Comparison of ENCODE assay signal across 22 cellular contexts in the genomic region with DNA sequence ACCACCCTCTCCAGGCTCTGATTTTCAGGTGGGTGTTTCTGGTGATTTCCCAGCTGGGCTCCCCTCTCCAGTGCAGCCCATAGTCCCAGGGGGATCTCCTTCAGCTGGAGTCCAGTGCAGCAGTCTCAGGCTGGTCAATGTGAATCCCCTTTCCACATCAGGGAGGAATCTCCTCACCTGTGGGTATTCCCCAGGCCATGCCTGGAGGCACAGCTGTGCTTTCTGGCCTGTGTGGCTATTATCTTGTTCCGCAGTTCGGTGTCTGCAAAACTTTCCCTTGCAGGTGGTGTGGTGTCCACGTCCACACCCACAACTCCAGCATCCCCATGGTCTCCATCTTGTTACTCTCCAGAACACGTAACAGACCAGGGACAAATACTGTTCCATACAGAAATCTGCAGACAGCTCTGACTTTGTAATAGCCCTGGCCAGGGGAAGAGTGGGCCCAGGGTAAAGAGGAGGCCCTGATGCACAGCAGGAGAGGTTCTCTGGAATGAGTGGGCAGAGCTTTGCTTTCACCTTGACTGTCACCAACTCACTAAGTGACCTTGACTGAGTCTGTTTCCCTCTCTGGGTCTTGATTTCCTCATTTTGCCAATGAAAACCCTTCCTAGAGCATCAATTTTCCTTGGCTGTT.
A peak's percentile ranks its signal among the peaks of the same experiment; 100 is the strongest.
DNase-seq lines count a peak whose midpoint lies in the region; ATAC-seq and TF ChIP-seq lines count a peak whose summit lies in the region.
"Had no signal": no experiment of that assay in that cellular context is flagged by ENCODE, and none has a peak within 500 bp of the region (broad histone marks: within the 10 kb centered on the region; RNA-seq: fewer than 3 reads in every experiment).

No MANE protein-coding gene starts in this region.

- no peak for TF ChIP-seq CTCF in KMS-11 (conservative IDR thresholded peaks at IDR 0.05; ENCODE audit: low read depth, low read length)
- TF ChIP-seq CTCF in spleen (IDR thresholded peaks at IDR 0.05 in 8 of 11, conservative IDR thresholded peaks at IDR 0.05 in 3 of 11): no peak
- no peak for TF ChIP-seq CTCF in natural killer cell (IDR thresholded peaks at IDR 0.05)

- no peaks in the 10 kb centered on the region for H3K36me3 ChIP-seq in KMS-11 (ENCODE audit: insufficient read depth)
- no peaks in the 10 kb centered on the region for H3K36me3 ChIP-seq in spleen
- H3K36me3 ChIP-seq: prostate gland, SJSA1, transverse colon had no signal

- H3K4me1 Mint-ChIP-seq in activated CD4-positive, alpha-beta memory T cell treated with anti-CD3 and anti-CD28 coated beads for 36 hours (ENCODE audit: low read depth): peaks cover 27% of the 10 kb centered on the region
- H3K4me1 Mint-ChIP-seq in activated CD4-positive, alpha-beta memory T cell treated with anti-CD3 and anti-CD28 coated beads, Interleukin-2, amount 10 ng/mL, durations not matched to agents 7 days and 5 days: peaks cover 14% of the 10 kb centered on the region
- H3K4me1 Mint-ChIP-seq in stimulated activated effector memory CD8-positive, alpha-beta T cell treated with anti-CD3 and anti-CD28 coated beads, Interleukin-12 subunit alpha, Interleukin-12 subunit beta, amount 100 ng/mL, for 72 hours: peaks cover 28% of the 10 kb centered on the region
- H3K4me1 Mint-ChIP-seq in effector memory CD8-positive, alpha-beta T cell (ENCODE audit: low read depth in 2 of 2): peaks cover 17 to 18% of the 10 kb centered on the region in 2 donors
- H3K4me1 Mint-ChIP-seq in natural killer cell: peaks cover 17 to 21% of the 10 kb centered on the region in 2 donors
- H3K4me1 Mint-ChIP-seq: naive B cell had no signal

- peak; percentile 31 for DNase-seq in activated CD4-positive, alpha-beta memory T cell treated with anti-CD3 and anti-CD28 coated beads for 36 hours
- no peak for DNase-seq in activated CD4-positive, alpha-beta memory T cell treated with anti-CD3 and anti-CD28 coated beads, Interleukin-2, amount 10 ng/mL, durations not matched to agents 7 days and 5 days
- peak in 1 of 2 donors; percentile 46 for DNase-seq in stimulated activated effector memory CD8-positive, alpha-beta T cell treated with anti-CD3 and anti-CD28 coated beads, Interleukin-12 subunit alpha, Interleukin-12 subunit beta, amount 100 ng/mL, for 72 hours (ENCODE audit: low spot score in 2 of 2)
- DNase-seq in spleen (no peak), natural killer cell (no peak)
- DNase-seq in effector memory CD8-positive, alpha-beta T cell: no peak
- DNase-seq: activated CD4-positive, CD25-positive, alpha-beta regulatory T cell; AML-193; CD4-positive, alpha-beta T cell; effector CD8-positive, alpha-beta T cell; KG1; naive B cell; NCI-H1436; NCI-H2081 treated with DMSO at 0.1 percent for 48 hours; NCI-H82; nucleus accumbens; transverse colon had no signal

- ATAC-seq in HG02623 (IDR thresholded peaks at IDR 0.05; ENCODE audit: unreplicated experiment) (peak; percentile 34), natural killer cell (no peak)
- peak; percentile 60 for ATAC-seq in stimulated activated effector memory CD8-positive, alpha-beta T cell treated with anti-CD3 and anti-CD28 coated beads, Interleukin-12 subunit alpha, Interleukin-12 subunit beta, amount 100 ng/mL, for 72 hours
- ATAC-seq in effector memory CD8-positive, alpha-beta T cell (replicated peaks): no peak
- ATAC-seq: activated naive CD4-positive, alpha-beta T cell treated with anti-CD3 and anti-CD28 coated beads, Interleukin-2, amount 50 U/mL, for 72 hours had no signal

- peak overlapping the region; percentile 29; the same call in 1 of the 2 replicates for H3K27ac ChIP-seq in KMS-11
- H3K27ac ChIP-seq in spleen: no peak overlapping the region
- H3K27ac ChIP-seq: prostate gland, SJSA1 had no signal

- WGBS in spleen, 5 donors: 71 to 92% (median 86%) methylated on average over 4 of the region's 4 CpGs

- H4K20me1 ChIP-seq in KMS-11 (ENCODE audit: insufficient read depth): no peaks in the 10 kb centered on the region

- peaks cover 55% of the 10 kb centered on the region for H3K4me1 ChIP-seq in KMS-11 (ENCODE audit: low read depth, poor library complexity, severe bottlenecking)
- peaks cover 0 to 14% (median 6%) of the 10 kb centered on the region in 6 donors for H3K4me1 ChIP-seq in spleen
- H3K4me1 ChIP-seq: prostate gland had no signal

- H3K27ac Mint-ChIP-seq in activated CD4-positive, alpha-beta memory T cell treated with anti-CD3 and anti-CD28 coated beads for 36 hours: peak overlapping the region; percentile 71
- no peak overlapping the region for H3K27ac Mint-ChIP-seq in activated CD4-positive, alpha-beta memory T cell treated with anti-CD3 and anti-CD28 coated beads, Interleukin-2, amount 10 ng/mL, durations not matched to agents 7 days and 5 days
- H3K27ac Mint-ChIP-seq in stimulated activated effector memory CD8-positive, alpha-beta T cell treated with anti-CD3 and anti-CD28 coated beads, Interleukin-12 subunit alpha, Interleukin-12 subunit beta, amount 100 ng/mL, for 72 hours: no peak overlapping the region
- H3K27ac Mint-ChIP-seq in effector memory CD8-positive, alpha-beta T cell: peak overlapping the region in 1 of 2 donors; percentile 30
- H3K27ac Mint-ChIP-seq in natural killer cell: no peak overlapping the region
- H3K27ac Mint-ChIP-seq: activated naive CD4-positive, alpha-beta T cell treated with anti-CD3 and anti-CD28 coated beads, Interleukin-2, amount 50 U/mL, for 72 hours; CD4-positive, alpha-beta T cell; naive B cell had no signal

- no peaks in the 10 kb centered on the region for H3K9me3 Mint-ChIP-seq in activated CD4-positive, alpha-beta memory T cell treated with anti-CD3 and anti-CD28 coated beads for 36 hours
- H3K9me3 Mint-ChIP-seq in activated CD4-positive, alpha-beta memory T cell treated with anti-CD3 and anti-CD28 coated beads, Interleukin-2, amount 10 ng/mL, durations not matched to agents 7 days and 5 days: no peaks in the 10 kb centered on the region
- H3K9me3 Mint-ChIP-seq in stimulated activated effector memory CD8-positive, alpha-beta T cell treated with anti-CD3 and anti-CD28 coated beads, Interleukin-12 subunit alpha, Interleukin-12 subunit beta, amount 100 ng/mL, for 72 hours: no peaks in the 10 kb centered on the region
- H3K9me3 Mint-ChIP-seq in effector memory CD8-positive, alpha-beta T cell: no peaks in the 10 kb centered on the region
- no peaks in the 10 kb centered on the region for H3K9me3 Mint-ChIP-seq in natural killer cell
- H3K9me3 Mint-ChIP-seq: activated naive CD4-positive, alpha-beta T cell treated with anti-CD3 and anti-CD28 coated beads, Interleukin-2, amount 50 U/mL, for 72 hours; CD4-positive, alpha-beta T cell; naive B cell had no signal

- intact Hi-C loops in activated CD4-positive, alpha-beta memory T cell treated with anti-CD3 and anti-CD28 coated beads for 36 hours (cut with micrococcal nuclease): loop anchor here (2.0 to 10.0 kb wide), 3 partner anchors 13 to 455 kb away; a partner anchor contains a TSS
- intact Hi-C loops in spleen (cut with DNase I; ENCODE audit: low total_unique reads) (no loop called here), natural killer cell (cut with micrococcal nuclease) (no loop called here)

- H3K27me3 ChIP-seq in KMS-11 (ENCODE audit: insufficient read depth, low read depth) (no peaks in the 10 kb centered on the region), spleen (replicated peaks in 1 of 7) (no peaks in the 10 kb centered on the region)
- H3K27me3 ChIP-seq: SJSA1, transverse colon had no signal

- no peaks in the 10 kb centered on the region for H3K79me2 ChIP-seq in KMS-11 (ENCODE audit: insufficient read depth, low read depth)

- H3K36me3 Mint-ChIP-seq in activated CD4-positive, alpha-beta memory T cell treated with anti-CD3 and anti-CD28 coated beads for 36 hours: no peaks in the 10 kb centered on the region
- H3K36me3 Mint-ChIP-seq in activated CD4-positive, alpha-beta memory T cell treated with anti-CD3 and anti-CD28 coated beads, Interleukin-2, amount 10 ng/mL, durations not matched to agents 7 days and 5 days (ENCODE audit: low read depth): no peaks in the 10 kb centered on the region
- peaks cover 8% of the 10 kb centered on the region for H3K36me3 Mint-ChIP-seq in stimulated activated effector memory CD8-positive, alpha-beta T cell treated with anti-CD3 and anti-CD28 coated beads, Interleukin-12 subunit alpha, Interleukin-12 subunit beta, amount 100 ng/mL, for 72 hours
- H3K36me3 Mint-ChIP-seq in effector memory CD8-positive, alpha-beta T cell (ENCODE audit: insufficient read depth): peaks cover 11% of the 10 kb centered on the region
- H3K36me3 Mint-ChIP-seq in natural killer cell: no peaks in the 10 kb centered on the region
- H3K36me3 Mint-ChIP-seq: activated naive CD4-positive, alpha-beta T cell treated with anti-CD3 and anti-CD28 coated beads, Interleukin-2, amount 50 U/mL, for 72 hours; naive B cell had no signal

- peak overlapping the region; percentile 28 for H2AFZ ChIP-seq in KMS-11 (ENCODE audit: low read depth)

- CTCF ChIA-PET in activated CD4-positive, alpha-beta memory T cell treated with anti-CD3 and anti-CD28 coated beads for 36 hours (lab: Charles Lee): interaction anchor here (2.2 kb wide), 1 partner anchor 13 kb away, joined by 12 read pairs; no protein-coding TSS in a partner anchor
- CTCF ChIA-PET in activated CD4-positive, alpha-beta memory T cell treated with anti-CD3 and anti-CD28 coated beads, Interleukin-2, amount 10 ng/mL, durations not matched to agents 7 days and 5 days (lab: Charles Lee): no interaction called here

- no peak for TF ChIP-seq POLR2A in spleen (IDR thresholded peaks at IDR 0.05)

- H3K4me2 ChIP-seq in KMS-11: peak overlapping the region; percentile 55

- H3K4me3 ChIP-seq in KMS-11 (IDR thresholded peaks at IDR 0.05; ENCODE audit: insufficient read depth, low read depth, low read length) (no peak overlapping the region), spleen (no peak overlapping the region)
- H3K4me3 ChIP-seq: prostate gland, SJSA1, transverse colon had no signal

- H3K9ac ChIP-seq in KMS-11: no peak overlapping the region

- no peak overlapping the region for H3K4me3 Mint-ChIP-seq in activated CD4-positive, alpha-beta memory T cell treated with anti-CD3 and anti-CD28 coated beads for 36 hours
- H3K4me3 Mint-ChIP-seq in activated CD4-positive, alpha-beta memory T cell treated with anti-CD3 and anti-CD28 coated beads, Interleukin-2, amount 10 ng/mL, durations not matched to agents 7 days and 5 days: no peak overlapping the region
- H3K4me3 Mint-ChIP-seq in stimulated activated effector memory CD8-positive, alpha-beta T cell treated with anti-CD3 and anti-CD28 coated beads, Interleukin-12 subunit alpha, Interleukin-12 subunit beta, amount 100 ng/mL, for 72 hours: no peak overlapping the region
- H3K4me3 Mint-ChIP-seq in effector memory CD8-positive, alpha-beta T cell: no peak overlapping the region
- no peak overlapping the region for H3K4me3 Mint-ChIP-seq in natural killer cell
- H3K4me3 Mint-ChIP-seq: CD4-positive, alpha-beta T cell; naive B cell had no signal

- no peaks in the 10 kb centered on the region for H3K9me3 ChIP-seq in spleen
- H3K9me3 ChIP-seq: prostate gland, SJSA1, transverse colon had no signal

- no peaks in the 10 kb centered on the region for H3K27me3 Mint-ChIP-seq in activated CD4-positive, alpha-beta memory T cell treated with anti-CD3 and anti-CD28 coated beads for 36 hours
- H3K27me3 Mint-ChIP-seq in activated CD4-positive, alpha-beta memory T cell treated with anti-CD3 and anti-CD28 coated beads, Interleukin-2, amount 10 ng/mL, durations not matched to agents 7 days and 5 days: peaks cover 9% of the 10 kb centered on the region
- H3K27me3 Mint-ChIP-seq in effector memory CD8-positive, alpha-beta T cell: peaks cover 18 to 33% of the 10 kb centered on the region in 2 donors
- peaks cover 25 to 69% of the 10 kb centered on the region in 2 donors for H3K27me3 Mint-ChIP-seq in natural killer cell (ENCODE audit: low read depth in 2 of 2)
- H3K27me3 Mint-ChIP-seq: CD4-positive, alpha-beta T cell had no signal

- POLR2A ChIA-PET in activated CD4-positive, alpha-beta memory T cell treated with anti-CD3 and anti-CD28 coated beads for 36 hours (lab: Charles Lee): no interaction called here
- POLR2A ChIA-PET in activated CD4-positive, alpha-beta memory T cell treated with anti-CD3 and anti-CD28 coated beads, Interleukin-2, amount 10 ng/mL, durations not matched to agents 7 days and 5 days (lab: Charles Lee): no interaction called here

Comparison
In these comparisons a context has a peak if more than half of its experiments do, and no peak if none do; other contexts are left out.
1. ATAC-seq: peak in HG02623 (single experiment) and stimulated activated effector memory CD8-positive, alpha-beta T cell treated with anti-CD3 and anti-CD28 coated beads, Interleukin-12 subunit alpha, Interleukin-12 subunit beta, amount 100 ng/mL, for 72 hours (single experiment); none in effector memory CD8-positive, alpha-beta T cell (single experiment) and natural killer cell (0 of 3).